ENCODE assay signal across 31 cellular contexts in genomic region chr1:157952601-157953000, GRCh38. TPM values are rescaled to one million over a fixed set of nuclear protein-coding genes. Genes with fewer than 3 reads are reported as not detected.
"Had no signal": no experiment of that assay in that cellular context is flagged by ENCODE, and none has a peak within 500 bp of the region (broad histone marks: within the 10 kb centered on the region; RNA-seq: fewer than 3 reads in every experiment).

No MANE protein-coding gene starts in this region.

- H3K36me3 ChIP-seq: MG63 had no signal

- H3K4me3 Mint-ChIP-seq: activated CD4-positive, alpha-beta memory T cell treated with anti-CD3 and anti-CD28 coated beads, Interleukin-2, amount 10 ng/mL, durations not matched to agents 7 days and 5 days; activated CD8-positive, alpha-beta memory T cell treated with anti-CD3 and anti-CD28 coated beads, Interleukin-2, amount 10 ng/mL, durations not matched to agents 7 days and 5 days; activated naive CD4-positive, alpha-beta T cell treated with anti-CD3 and anti-CD28 coated beads, Interleukin-2, amount 10 ng/mL, durations not matched to agents 7 days and 5 days; activated naive CD8-positive, alpha-beta T cell; activated naive CD8-positive, alpha-beta T cell treated with anti-CD3 and anti-CD28 coated beads, Interleukin-2, amount 50 U/mL, for 24 hours; brain; WTC11 had no signal

- H3K9me3 Mint-ChIP-seq: activated CD4-positive, alpha-beta memory T cell treated with anti-CD3 and anti-CD28 coated beads, Interleukin-2, amount 10 ng/mL, durations not matched to agents 7 days and 5 days; activated naive CD4-positive, alpha-beta T cell treated with anti-CD3 and anti-CD28 coated beads, Interleukin-2, amount 10 ng/mL, durations not matched to agents 7 days and 5 days; activated naive CD8-positive, alpha-beta T cell treated with anti-CD3 and anti-CD28 coated beads, Interleukin-2, amount 50 U/mL, for 24 hours; brain; WTC11 had no signal

- ATAC-seq: activated CD8-positive, alpha-beta memory T cell treated with anti-CD3 and anti-CD28 coated beads, Interleukin-2, amount 10 ng/mL, durations not matched to agents 7 days and 5 days; activated naive CD8-positive, alpha-beta T cell treated with anti-CD3 and anti-CD28 coated beads, Interleukin-2, amount 50 U/mL, for 24 hours; WTC11 had no signal

- H3K4me1 Mint-ChIP-seq: activated CD4-positive, alpha-beta memory T cell treated with anti-CD3 and anti-CD28 coated beads, Interleukin-2, amount 10 ng/mL, durations not matched to agents 7 days and 5 days; activated CD8-positive, alpha-beta memory T cell treated with anti-CD3 and anti-CD28 coated beads, Interleukin-2, amount 10 ng/mL, durations not matched to agents 7 days and 5 days; activated naive CD4-positive, alpha-beta T cell treated with anti-CD3 and anti-CD28 coated beads, Interleukin-2, amount 10 ng/mL, durations not matched to agents 7 days and 5 days had no signal

- DNase-seq: activated CD4-positive, alpha-beta memory T cell treated with anti-CD3 and anti-CD28 coated beads, Interleukin-2, amount 10 ng/mL, durations not matched to agents 7 days and 5 days; activated CD4-positive, alpha-beta T cell treated with anti-CD3 and anti-CD28 coated beads for 48 hours; activated CD4-positive, CD25-positive, alpha-beta regulatory T cell treated with anti-CD3 and anti-CD28 coated beads, Interleukin-2, amount 50 U/mL, for 72 hours; activated CD8-positive, alpha-beta memory T cell treated with anti-CD3 and anti-CD28 coated beads for 24 hours; activated CD8-positive, alpha-beta memory T cell treated with anti-CD3 and anti-CD28 coated beads, Interleukin-2, amount 10 ng/mL, durations not matched to agents 7 days and 5 days; activated CD8-positive, alpha-beta memory T cell treated with anti-CD3 and anti-CD28 coated beads, Interleukin-2, amount 50 U/mL, for 48 hours; activated effector memory CD4-positive, alpha-beta T cell treated with Interleukin-2 at 50 U/mL for 16 hours; activated naive CD4-positive, alpha-beta T cell treated with anti-CD3 and anti-CD28 coated beads, Interleukin-2, amount 10 ng/mL, durations not matched to agents 7 days and 5 days; activated naive CD8-positive, alpha-beta T cell treated with anti-CD3 and anti-CD28 coated beads, Interleukin-2, amount 50 U/mL, for 24 hours; anterior cingulate cortex; caudate nucleus; Kasumi-1; KG1; MG63; NCI-H1048; NCI-H1105 treated with DMSO at 0.1 percent for 48 hours; NCI-H1436 treated with DMSO at 0.1 percent for 48 hours; NCI-H1694 treated with DMSO at 0.1 percent for 48 hours; NCI-H2029; NCI-H345; NCI-H524 treated with DMSO at 0.1 percent for 48 hours; OCI-M1; Right ventricle myocardium superior; SW 1271; T-helper 1 cell; T1000 had no signal

- H3K9me3 ChIP-seq: MG63 had no signal

- H3K27ac Mint-ChIP-seq: activated CD4-positive, alpha-beta memory T cell treated with anti-CD3 and anti-CD28 coated beads, Interleukin-2, amount 10 ng/mL, durations not matched to agents 7 days and 5 days; activated CD8-positive, alpha-beta memory T cell treated with anti-CD3 and anti-CD28 coated beads, Interleukin-2, amount 10 ng/mL, durations not matched to agents 7 days and 5 days; activated naive CD4-positive, alpha-beta T cell treated with anti-CD3 and anti-CD28 coated beads, Interleukin-2, amount 10 ng/mL, durations not matched to agents 7 days and 5 days; activated naive CD8-positive, alpha-beta T cell; activated naive CD8-positive, alpha-beta T cell treated with anti-CD3 and anti-CD28 coated beads, Interleukin-2, amount 50 U/mL, for 24 hours; brain; WTC11 had no signal

- H3K36me3 Mint-ChIP-seq: activated CD8-positive, alpha-beta memory T cell treated with anti-CD3 and anti-CD28 coated beads, Interleukin-2, amount 10 ng/mL, durations not matched to agents 7 days and 5 days; activated naive CD4-positive, alpha-beta T cell treated with anti-CD3 and anti-CD28 coated beads, Interleukin-2, amount 10 ng/mL, durations not matched to agents 7 days and 5 days; activated naive CD8-positive, alpha-beta T cell; brain; WTC11 had no signal

- H3K4me3 ChIP-seq: MG63 had no signal

- FAIRE-seq: bronchial epithelial cell had no signal

RNA-seq across cellular contexts. Expression of gene KIRREL1, which starts 40.8 kb away (rescaled TPM):
- total RNA-seq: activated CD4-positive, alpha-beta memory T cell treated with anti-CD3 and anti-CD28 coated beads, Interleukin-2, amount 10 ng/mL, durations not matched to agents 7 days and 5 days; activated CD8-positive, alpha-beta memory T cell treated with anti-CD3 and anti-CD28 coated beads, Interleukin-2, amount 10 ng/mL, durations not matched to agents 7 days and 5 days; T-helper 2 cell treated with Interferon-gamma antibody and Interleukin-4, amounts not matched to agents 100 ng/mL and 5 ng/mL, for 36 hours had no signal
